In genomic region chrX:13029831-13030771, GRCh38 we compare ENCODE assay signal across 8 cellular contexts.
A peak's percentile ranks its signal among the peaks of the same experiment; 100 is the strongest.
DNase-seq lines count a peak whose midpoint lies in the region; ATAC-seq lines count a peak whose summit lies in the region.

No MANE protein-coding gene starts in this region.

- intact Hi-C loops in head of caudate nucleus (cut with DNase I) = no loop called here

- no peak for ATAC-seq in HG02623 (IDR thresholded peaks at IDR 0.05; ENCODE audit: unreplicated experiment)

- peak in 5 of 6 experiments; percentile 7 to 59 (median 50) for DNase-seq in stimulated activated naive CD4-positive, alpha-beta T cell (lab: John Stamatoyannopoulos, UW)
- no peak for DNase-seq in stimulated activated naive CD4-positive, alpha-beta T cell treated with Interleukin-2 at 50 U/mL for 16 hours (lab: John Stamatoyannopoulos, UW)
- DNase-seq in amniotic stem cell (lab: John Stamatoyannopoulos, UW) = peak; percentile 1
- peak; percentile 31 for DNase-seq in left kidney (ENCODE audit: low read depth, low spot score)
- no peak for DNase-seq in epidermal melanocyte (ENCODE audit: insufficient read length, low spot score)
- no peak for DNase-seq in HPDE6-E6E7 (ENCODE audit: extremely low spot score)
- DNase-seq in head of caudate nucleus = no peak

Comparison
In these comparisons a context has a peak if more than half of its experiments do, and no peak if none do; other contexts are left out.
1. DNase-seq: peak in stimulated activated naive CD4-positive, alpha-beta T cell (5 of 6), amniotic stem cell (single experiment) and left kidney (single experiment); none in stimulated activated naive CD4-positive, alpha-beta T cell treated with Interleukin-2 at 50 U/mL for 16 hours (single experiment), epidermal melanocyte (single experiment), HPDE6-E6E7 (single experiment) and head of caudate nucleus (0 of 42).